In genomic region chr20:49729780-49730179, GRCh38 we compare ENCODE assay signal across 21 cellular contexts. TPM values are rescaled to one million over a fixed set of nuclear protein-coding genes. Genes with fewer than 3 reads are reported as not detected.
DNase-seq lines count a peak whose midpoint lies in the region; ATAC-seq and TF ChIP-seq lines count a peak whose summit lies in the region.
"Had no signal": no experiment of that assay in that cellular context is flagged by ENCODE, and none has a peak within 500 bp of the region (broad histone marks: within the 10 kb centered on the region; RNA-seq: fewer than 3 reads in every experiment).

No MANE protein-coding gene starts in this region.

- no peak overlapping the region for H3K4me3 ChIP-seq in BJ (ENCODE audit: low read depth, low read length)
- H3K4me3 ChIP-seq: gastroesophageal sphincter, right atrium auricular region had no signal

- TF ChIP-seq CTCF in BJ (IDR thresholded peaks at IDR 0.05; ENCODE audit: insufficient read depth, low read depth, low read length) (no peak), GM13977 (IDR thresholded peaks at IDR 0.05; ENCODE audit: extremely low read depth, insufficient read depth, missing control alignments) (no peak)

- in situ Hi-C loops in GM13977 (cut with MboI; ENCODE audit: low pct_unique_long_range_greater_than_20kb, low sequenced_read_pairs, unreplicated experiment): no loop called here

- no peak for ATAC-seq in GM21529 (IDR thresholded peaks at IDR 0.05; ENCODE audit: unreplicated experiment)
- ATAC-seq: activated naive CD4-positive, alpha-beta T cell treated with anti-CD3 and anti-CD28 coated beads, Interleukin-2, amount 50 U/mL, for 72 hours; gastroesophageal sphincter; PC-3; T-cell had no signal

- H3K27me3 ChIP-seq in BJ (ENCODE audit: control insufficient read depth, insufficient read depth, low read length): no peaks in the 10 kb centered on the region
- H3K27me3 ChIP-seq: gastroesophageal sphincter, right atrium auricular region had no signal

- CTCF ChIA-PET in BJ (lab: Yijun Ruan, JAX): interaction anchor here (0.7 to 1.5 kb wide), 3 partner anchors 11 to 159 kb away, joined by 3 to 5 read pairs (median 4); partner anchors contain the start of gene SLC9A8

- no peaks in the 10 kb centered on the region for H3K36me3 ChIP-seq in BJ (ENCODE audit: control insufficient read depth, insufficient read depth, low read length)
- H3K36me3 ChIP-seq: gastroesophageal sphincter, right atrium auricular region had no signal

- DNase-seq in BJ (ENCODE audit: low read depth) (peak; percentile 34), NCI-H226 (peak; percentile 68), fibroblast of gingiva (ENCODE audit: low read depth) (peak; percentile 56), renal cortical epithelial cell (ENCODE audit: low read depth) (peak; percentile 32), hippocampal formation (lab: John Stamatoyannopoulos, UW) (no peak), GM13977 (ENCODE audit: low spot score) (no peak), HCEC 1CT (no peak)
- DNase-seq: activated CD4-positive, alpha-beta T cell treated with anti-CD3 and anti-CD28 coated beads for 4 hours; Caco-2; cortex of kidney; kidney glomerular epithelial cell; NCI-H1694; NCI-H2227 treated with DMSO at 0.1 percent for 48 hours; NCI-H774; nucleus accumbens; PC-3; T-cell had no signal

- POLR2A ChIA-PET in BJ (lab: Charles Lee): no interaction called here

RNA-seq across cellular contexts. Expression of gene B4GALT5, which starts 16.1 kb away (rescaled TPM):
- 26.7 and 32.5 TPM in 2 replicates for polyA plus RNA-seq in BJ (2011; rRNA removed)
- 18.6 and 24.8 TPM in 2 replicates for polyA minus RNA-seq in BJ (2011; rRNA and poly(A)+ RNA removed)
- total RNA-seq in renal cortical epithelial cell: 53.8 and 59.9 TPM in 2 replicates

Comparison
In these comparisons a context has a peak if more than half of its experiments do, and no peak if none do; other contexts are left out.
1. DNase-seq: peak in BJ (single experiment), NCI-H226 (single experiment), fibroblast of gingiva (single experiment) and renal cortical epithelial cell (single experiment); none in hippocampal formation (0 of 2), GM13977 (single experiment) and HCEC 1CT (single experiment).